8 cellular contexts compared by ENCODE assay signal in genomic region chr10:73247509-73248258, GRCh38. TPM values are rescaled to one million over a fixed set of nuclear protein-coding genes. Genes with fewer than 3 reads are reported as not detected.
DNase-seq lines count a peak whose midpoint lies in the region; ATAC-seq and TF ChIP-seq lines count a peak whose summit lies in the region.

No MANE protein-coding gene starts in this region.

- POLR2A ChIA-PET in PC-9 (lab: Charles Lee; ENCODE audit: unreplicated experiment) = interaction anchor here (0.5 to 1.5 kb wide), 6 partner anchors 111 to 622 kb away, joined by 3 to 15 read pairs (median 6); partner anchors contain the start of genes CFAP70 and MICU1

- intact Hi-C loops in PC-9 (cut with micrococcal nuclease; ENCODE audit: unreplicated experiment) (loop anchor here (2.0 kb wide), 2 partner anchors 111 to 165 kb away; partner anchors contain the start of gene CFAP70), lower leg skin (cut with DNase I; ENCODE audit: low total_unique reads) (no loop called here)

- TF ChIP-seq CTCF in GM12864 (IDR thresholded peaks at IDR 0.05; ENCODE audit: low read depth, low read length, missing control alignments) = no peak
- TF ChIP-seq CTCF in PC-9 (conservative IDR thresholded peaks at IDR 0.05) = no peak
- TF ChIP-seq CTCF in epithelial cell of esophagus (IDR thresholded peaks at IDR 0.05; ENCODE audit: insufficient read depth, low read depth, low read length, missing control alignments) = no peak
- TF ChIP-seq CTCF in lower leg skin (IDR thresholded peaks at IDR 0.05) = no peak

- no peak for TF ChIP-seq POLR2A in lower leg skin (IDR thresholded peaks at IDR 0.05)

- CTCF ChIA-PET in PC-9 (lab: Charles Lee) = no interaction called here

- H3K4me3 ChIP-seq in GM12864 (ENCODE audit: low read depth, low read length) (peak overlapping the region; percentile 70), PC-9 (peak overlapping the region; percentile 95), epithelial cell of esophagus (ENCODE audit: low read length) (peak overlapping the region; percentile 83), rectal smooth muscle tissue (ENCODE audit: low read length) (peak overlapping the region; percentile 95), lower leg skin (ENCODE audit: low read depth, poor library complexity, severe bottlenecking) (no peak overlapping the region)

- H3K9me3 ChIP-seq in PC-9 (ENCODE audit: insufficient read depth, low read depth) = no peaks in the 10 kb centered on the region

- 39 to 47% methylated on average over 4 of the region's 4 CpGs for WGBS in lower leg skin, 2 donors

- H3K27me3 ChIP-seq in PC-9 (ENCODE audit: insufficient read depth, low read depth) (no peaks in the 10 kb centered on the region), rectal smooth muscle tissue (ENCODE audit: control insufficient read depth, insufficient read depth, low read length) (no peaks in the 10 kb centered on the region)

- H3K4me1 ChIP-seq in PC-9 (replicated peaks; ENCODE audit: insufficient read depth) = peaks cover 51% of the 10 kb centered on the region
- peaks cover 13% of the 10 kb centered on the region for H3K4me1 ChIP-seq in rectal smooth muscle tissue (ENCODE audit: control insufficient read depth, insufficient read depth, low read length)

- no peaks in the 10 kb centered on the region for H3K9me2 ChIP-seq in PC-9 (ENCODE audit: insufficient read depth)

- H3K4me2 ChIP-seq in PC-9 = peak overlapping the region; percentile 91

- H3K27ac ChIP-seq in PC-9 = peak overlapping the region; percentile 87
- peak overlapping the region; percentile 63 for H3K27ac ChIP-seq in rectal smooth muscle tissue (ENCODE audit: low read depth, low read length)

- H3K36me3 ChIP-seq in PC-9 (ENCODE audit: low read depth) (peaks cover 47% of the 10 kb centered on the region), rectal smooth muscle tissue (ENCODE audit: control insufficient read depth, insufficient read depth, low read length) (peaks cover 11% of the 10 kb centered on the region)

- H2AFZ ChIP-seq in PC-9 = peak overlapping the region; percentile 63

- ATAC-seq in HG03378 (IDR thresholded peaks at IDR 0.05; ENCODE audit: unreplicated experiment) (no peak), GM21367 (IDR thresholded peaks at IDR 0.05; ENCODE audit: unreplicated experiment) (no peak)

- DNase-seq in GM12864 (ENCODE audit: low read depth) (no peak), PC-9 (no peak), epithelial cell of esophagus (ENCODE audit: low read depth) (no peak), mucosa of gallbladder (ENCODE audit: low spot score) (no peak), lower leg skin (ENCODE audit: low spot score in 2 of 2) (no peak)

- H3K79me2 ChIP-seq in PC-9 (ENCODE audit: low read depth) = peaks cover 77% of the 10 kb centered on the region

- TSS peak; percentile 84 for BruUV-seq in PC-9 (replicated peaks; lab: Mats Ljungman, UMichigan)

- no peaks in the 10 kb centered on the region for H4K20me1 ChIP-seq in PC-9 (ENCODE audit: insufficient read depth)

- peak overlapping the region; percentile 58 for H3K9ac ChIP-seq in rectal smooth muscle tissue (ENCODE audit: low read length)

- H3F3A ChIP-seq in PC-9 (ENCODE audit: insufficient read depth, low read depth) = peaks cover 63% of the 10 kb centered on the region

RNA-seq across cellular contexts. Expression of gene DNAJC9, which starts 0.6 kb away (rescaled TPM):
- total RNA-seq in PC-9 (2021) = 44.8 and 45.6 TPM in 2 replicates
- 14.1 TPM for total RNA-seq in mucosa of gallbladder
- 10 to 100 TPM; 10.5 to 19.9 (median 17.4) TPM for total RNA-seq in lower leg skin

RNA-seq across cellular contexts. Expression of gene MRPS16, which starts 4.8 kb away (rescaled TPM):
- total RNA-seq in PC-9 (2021) (148 and 175 TPM in 2 replicates), mucosa of gallbladder (84.2 TPM), lower leg skin (10 to 100 TPM; 25.3 to 43.3 (median 40.0) TPM)
